In genomic region chr1:21590906-21591301, GRCh38 we compare ENCODE assay signal across 18 cellular contexts.
"Had no signal": no experiment of that assay in that cellular context is flagged by ENCODE, and none has a peak within 500 bp of the region (broad histone marks: within the 10 kb centered on the region; RNA-seq: fewer than 3 reads in every experiment).

No MANE protein-coding gene starts in this region.

- DNase-seq: activated CD4-positive, alpha-beta memory T cell treated with anti-CD3 and anti-CD28 coated beads for 36 hours; activated CD4-positive, alpha-beta T cell treated with anti-CD3 and anti-CD28 coated beads for 48 hours; activated effector memory CD4-positive, alpha-beta T cell treated with Interleukin-2 at 50 U/mL for 16 hours; activated naive CD4-positive, alpha-beta T cell treated with anti-CD3 and anti-CD28 coated beads for 36 hours; activated naive CD8-positive, alpha-beta T cell treated with anti-CD3 and anti-CD28 coated beads, Interleukin-2, amount 10 ng/mL, durations not matched to agents 7 days and 5 days; activated T-cell treated with anti-CD3 and anti-CD28 coated beads, Interleukin-2, amount 50 U/mL, for 72 hours; amniotic stem cell; cerebellar nuclear complex; left ventricle myocardium inferior; occipital lobe; stimulated activated CD4-positive, alpha-beta T cell treated with anti-CD3 and anti-CD28 coated beads, Interleukin-4, amount 100 ng/mL, for 24 hours; stimulated activated naive CD4-positive, alpha-beta T cell treated with Interleukin-2 at 50 U/mL for 16 hours had no signal

- H3K4me3 ChIP-seq: coronary artery, esophagus muscularis mucosa, left ventricle myocardium inferior, thoracic aorta, upper lobe of left lung had no signal

- ATAC-seq: activated T-cell treated with anti-CD3 and anti-CD28 coated beads, Interleukin-2, amount 50 U/mL, for 72 hours; natural killer cell treated with Interleukin-12 subunit alpha and Interleukin-12 subunit beta and Interleukin-15 and Interleukin-18, amount 100 ng/mL, for 72 hours; sciatic nerve had no signal

- H3K36me3 ChIP-seq: esophagus muscularis mucosa, left ventricle myocardium inferior, thoracic aorta, upper lobe of left lung had no signal

- H3K9me3 ChIP-seq: esophagus muscularis mucosa, left ventricle myocardium inferior, thoracic aorta, upper lobe of left lung had no signal

- H3K27ac ChIP-seq: coronary artery, esophagus muscularis mucosa, left ventricle myocardium inferior, thoracic aorta had no signal

- H3K27me3 ChIP-seq: upper lobe of left lung had no signal
